In genomic region chr7:150447966-150448788, GRCh38 we compare ENCODE assay signal across 11 cellular contexts. TPM values are rescaled to one million over a fixed set of nuclear protein-coding genes. Genes with fewer than 3 reads are reported as not detected.
A peak's percentile ranks its signal among the peaks of the same experiment; 100 is the strongest.
DNase-seq lines count a peak whose midpoint lies in the region; ATAC-seq and TF ChIP-seq lines count a peak whose summit lies in the region.
"Had no signal": no experiment of that assay in that cellular context is flagged by ENCODE, and none has a peak within 500 bp of the region (broad histone marks: within the 10 kb centered on the region; RNA-seq: fewer than 3 reads in every experiment).

No MANE protein-coding gene starts in this region.

- no peaks in the 10 kb centered on the region for H3K9me3 ChIP-seq in HCT116 (ENCODE audit: control insufficient read depth in 1 of 2, insufficient read depth in 1 of 2, low read depth in 1 of 2, low read length in 2 of 2)
- H3K9me3 ChIP-seq: heart left ventricle, MG63 had no signal

- no peak for TF ChIP-seq RAD21 in HCT116 (IDR thresholded peaks at IDR 0.05; ENCODE audit: low read depth)

- peaks cover 47% of the 10 kb centered on the region for H3K4me1 Mint-ChIP-seq in T-helper 1 cell treated with Interleukin-12 subunit alpha and Interleukin-12 subunit beta and Interleukin-4 antibody, amounts not matched to agents 30 μg/mL and 1 μg/mL, for 36 hours (ENCODE audit: low read depth)
- H3K4me1 Mint-ChIP-seq in WTC11 (peaks cover 13% of the 10 kb centered on the region), mesothelial cell of epicardium (no peaks in the 10 kb centered on the region)
- H3K4me1 Mint-ChIP-seq in natural killer cell treated with Interleukin-12 subunit alpha and Interleukin-12 subunit beta and Interleukin-15 and Interleukin-18, amount 100 ng/mL, for 72 hours (ENCODE audit: low read depth in 2 of 2): peaks cover 50 to 53% of the 10 kb centered on the region in 2 donors

- peak overlapping the region; percentile 29 for H2AFZ ChIP-seq in HCT116 (ENCODE audit: low read depth, low read length, poor library complexity, severe bottlenecking)

- BruUV-seq in HCT116 (replicated peaks; lab: Mats Ljungman, UMichigan): no TSS peak

- H3K79me2 ChIP-seq in HCT116 (ENCODE audit: insufficient read depth, low read length): no peaks in the 10 kb centered on the region

- POLR2A ChIA-PET in HCT116 (lab: Charles Lee) (no interaction called here), WTC11 (lab: Charles Lee) (no interaction called here)

- H3K4me3 Mint-ChIP-seq in T-helper 1 cell treated with Interleukin-12 subunit alpha and Interleukin-12 subunit beta and Interleukin-4 antibody, amounts not matched to agents 30 μg/mL and 1 μg/mL, for 36 hours: peak overlapping the region; percentile 99
- H3K4me3 Mint-ChIP-seq in WTC11: no peak overlapping the region
- peak overlapping the region; percentile 98 for H3K4me3 Mint-ChIP-seq in natural killer cell treated with Interleukin-12 subunit alpha and Interleukin-12 subunit beta and Interleukin-15 and Interleukin-18, amount 100 ng/mL, for 72 hours
- no peak overlapping the region for H3K4me3 Mint-ChIP-seq in mesothelial cell of epicardium

- no peak overlapping the region for H3K9ac ChIP-seq in HCT116 (ENCODE audit: low read length)

- CTCF ChIA-PET in HCT116 (lab: Charles Lee): interaction anchor here (0.7 to 1.0 kb wide), 3 partner anchors 14 to 428 kb away, joined by 3 to 8 read pairs (median 7); no protein-coding TSS in a partner anchor
- CTCF ChIA-PET in WTC11 (lab: Charles Lee): interaction anchor here (0.7 to 2.2 kb wide), 19 partner anchors 10 to 399 kb away, joined by 3 to 15 read pairs (median 4); partner anchors contain the start of genes GIMAP2, GIMAP4, GIMAP5 and GIMAP7

- no peaks in the 10 kb centered on the region for H3K9me3 Mint-ChIP-seq in T-helper 1 cell treated with Interleukin-12 subunit alpha and Interleukin-12 subunit beta and Interleukin-4 antibody, amounts not matched to agents 30 μg/mL and 1 μg/mL, for 36 hours
- H3K9me3 Mint-ChIP-seq in WTC11 (no peaks in the 10 kb centered on the region), mesothelial cell of epicardium (no peaks in the 10 kb centered on the region)
- no peaks in the 10 kb centered on the region for H3K9me3 Mint-ChIP-seq in natural killer cell treated with Interleukin-12 subunit alpha and Interleukin-12 subunit beta and Interleukin-15 and Interleukin-18, amount 100 ng/mL, for 72 hours

- no peaks in the 10 kb centered on the region for H4K20me1 ChIP-seq in HCT116 (ENCODE audit: insufficient read depth)

- peak; percentile 62 for ATAC-seq in HCT116
- ATAC-seq in WTC11: peak; percentile 29
- ATAC-seq in natural killer cell treated with Interleukin-12 subunit alpha and Interleukin-12 subunit beta and Interleukin-15 and Interleukin-18, amount 100 ng/mL, for 72 hours: peak in 1 of 2 donors; percentile 1
- ATAC-seq in GM19397 (IDR thresholded peaks at IDR 0.05; ENCODE audit: unreplicated experiment): no peak

- RAD21 ChIA-PET in HCT116 (lab: Charles Lee; ENCODE audit: low non-redundant PET in 1 of 2, low total read pairs in 2 of 2, uncharacterized antibody in 2 of 2, unreplicated experiment in 2 of 2): no interaction called here

- no peaks in the 10 kb centered on the region for H3K9me2 ChIP-seq in HCT116 (ENCODE audit: insufficient read depth)

- no peaks in the 10 kb centered on the region for H3K4me1 ChIP-seq in HCT116 (ENCODE audit: control insufficient read depth in 1 of 2, insufficient read depth in 2 of 2, low read length in 2 of 2)

- H3K27me3 Mint-ChIP-seq in T-helper 1 cell treated with Interleukin-12 subunit alpha and Interleukin-12 subunit beta and Interleukin-4 antibody, amounts not matched to agents 30 μg/mL and 1 μg/mL, for 36 hours (ENCODE audit: low read depth): no peaks in the 10 kb centered on the region
- H3K27me3 Mint-ChIP-seq in WTC11 (ENCODE audit: low read depth): peaks cover 43% of the 10 kb centered on the region
- no peaks in the 10 kb centered on the region for H3K27me3 Mint-ChIP-seq in natural killer cell treated with Interleukin-12 subunit alpha and Interleukin-12 subunit beta and Interleukin-15 and Interleukin-18, amount 100 ng/mL, for 72 hours
- peaks cover 37% of the 10 kb centered on the region for H3K27me3 Mint-ChIP-seq in mesothelial cell of epicardium (ENCODE audit: low read depth)

- H3K27me3 ChIP-seq in HCT116 (ENCODE audit: insufficient read depth, low read length): no peaks in the 10 kb centered on the region
- H3K27me3 ChIP-seq: heart left ventricle, MG63 had no signal

- intact Hi-C loops in HCT116 (cut with micrococcal nuclease): loop anchor here (2.0 to 5.0 kb wide), 2 partner anchors 309 to 854 kb away; no protein-coding TSS in a partner anchor

- no peak overlapping the region for H3K27ac ChIP-seq in HCT116 (ENCODE audit: low read depth, low read length)

- no peak overlapping the region for H3K4me2 ChIP-seq in HCT116 (ENCODE audit: low read length)

- peak overlapping the region; percentile 88 for H3K27ac Mint-ChIP-seq in T-helper 1 cell treated with Interleukin-12 subunit alpha and Interleukin-12 subunit beta and Interleukin-4 antibody, amounts not matched to agents 30 μg/mL and 1 μg/mL, for 36 hours
- H3K27ac Mint-ChIP-seq in WTC11: no peak overlapping the region
- H3K27ac Mint-ChIP-seq in natural killer cell treated with Interleukin-12 subunit alpha and Interleukin-12 subunit beta and Interleukin-15 and Interleukin-18, amount 100 ng/mL, for 72 hours: peak overlapping the region; percentile 91 to 96
- no peak overlapping the region for H3K27ac Mint-ChIP-seq in mesothelial cell of epicardium

- TF ChIP-seq CTCF in HCT116 (IDR thresholded peaks at IDR 0.05 in 2 of 3, conservative IDR thresholded peaks at IDR 0.05 in 1 of 3; ENCODE audit: borderline replicate concordance in 1 of 3, insufficient read depth in 1 of 3, low read depth in 2 of 3, low read length in 2 of 3) (no peak), WTC11 (IDR thresholded peaks at IDR 0.05) (no peak), mesothelial cell of epicardium (IDR thresholded peaks at IDR 0.05; ENCODE audit: unreplicated experiment) (no peak)

- no peak for TF ChIP-seq POLR2A in HCT116 (IDR thresholded peaks at IDR 0.05; ENCODE audit: borderline replicate concordance, extremely low read depth, insufficient read depth, insufficient read length)

- H3K36me3 ChIP-seq in HCT116 (ENCODE audit: control insufficient read depth in 1 of 2, insufficient read depth in 2 of 2, low read length in 2 of 2): no peaks in the 10 kb centered on the region
- H3K36me3 ChIP-seq: heart left ventricle, MG63 had no signal

- H3K4me3 ChIP-seq in HCT116 (replicated peaks in 1 of 2; ENCODE audit: low read depth in 1 of 2, low read length in 2 of 2): no peak overlapping the region
- H3K4me3 ChIP-seq: MG63 had no signal

- H3K36me3 Mint-ChIP-seq in T-helper 1 cell treated with Interleukin-12 subunit alpha and Interleukin-12 subunit beta and Interleukin-4 antibody, amounts not matched to agents 30 μg/mL and 1 μg/mL, for 36 hours (ENCODE audit: low read depth): peaks cover 23% of the 10 kb centered on the region
- H3K36me3 Mint-ChIP-seq in WTC11 (no peaks in the 10 kb centered on the region), mesothelial cell of epicardium (no peaks in the 10 kb centered on the region)
- no peaks in the 10 kb centered on the region for H3K36me3 Mint-ChIP-seq in natural killer cell treated with Interleukin-12 subunit alpha and Interleukin-12 subunit beta and Interleukin-15 and Interleukin-18, amount 100 ng/mL, for 72 hours

- DNase-seq in T-helper 1 cell (no peak), HCT116 (ENCODE audit: low read depth, low spot score) (no peak), WTC11 (ENCODE audit: low spot score) (peak; percentile 26), mesothelial cell of epicardium (ENCODE audit: low spot score in 2 of 2, unreplicated experiment in 2 of 2) (no peak), NCI-H1105 (lab: John Stamatoyannopoulos, UW) (no peak)
- DNase-seq in natural killer cell treated with Interleukin-12 subunit alpha and Interleukin-12 subunit beta and Interleukin-15 and Interleukin-18, amount 100 ng/mL, for 72 hours (ENCODE audit: low spot score): no peak

TF ChIP-seq in HCT116, 20 proteins besides CTCF, POLR2A, EP300 and RAD21 (continues in another document):
- TF ChIP-seq FOSL1 (IDR thresholded peaks at IDR 0.05; ENCODE audit: low read depth): no peak
- no peak for TF ChIP-seq ATF3 (IDR thresholded peaks at IDR 0.05)
- no peak for TF ChIP-seq EZH2 (IDR thresholded peaks at IDR 0.05)

TF ChIP-seq in WTC11, 78 proteins besides CTCF, POLR2A, EP300 and RAD21 (continues in another document):
- no peak for TF ChIP-seq ATF2 (CRISPR knock-in tag; IDR thresholded peaks at IDR 0.05; ENCODE audit: borderline replicate concordance, low read depth)
- no peak for TF ChIP-seq ZNF512 (CRISPR knock-in tag; IDR thresholded peaks at IDR 0.05; ENCODE audit: borderline replicate concordance)
- TF ChIP-seq ATF1 (CRISPR knock-in tag; IDR thresholded peaks at IDR 0.05): no peak
- TF ChIP-seq TEAD4 (CRISPR knock-in tag; IDR thresholded peaks at IDR 0.05): no peak

RNA-seq across cellular contexts. Expression of gene GIMAP8, which starts 2.3 kb away (rescaled TPM):
- total RNA-seq in HCT116 (2021; ENCODE audit: unreplicated experiment) (0.15 TPM), WTC11 (2021) (0.09 to 0.18 TPM (median 0.09 TPM) in 3 replicates), mesothelial cell of epicardium (not detected in 3 replicates)
- not detected in 2 replicates for polyA plus RNA-seq in HCT116 (2012)
- total RNA-seq in natural killer cell treated with Interleukin-12 subunit alpha and Interleukin-12 subunit beta and Interleukin-15 and Interleukin-18, amount 100 ng/mL, for 72 hours: 10 to 100 TPM; 10.2 to 13.7 TPM
- total RNA-seq: A673 had no signal

Comparison
In these comparisons a context has a peak if more than half of its experiments do, and no peak if none do; other contexts are left out.
1. H3K27ac Mint-ChIP-seq: peak in T-helper 1 cell treated with Interleukin-12 subunit alpha and Interleukin-12 subunit beta and Interleukin-4 antibody, amounts not matched to agents 30 μg/mL and 1 μg/mL, for 36 hours (single experiment) and natural killer cell treated with Interleukin-12 subunit alpha and Interleukin-12 subunit beta and Interleukin-15 and Interleukin-18, amount 100 ng/mL, for 72 hours (2 of 2); none in WTC11 (single experiment) and mesothelial cell of epicardium (single experiment).
2. H3K4me3 Mint-ChIP-seq: peak in T-helper 1 cell treated with Interleukin-12 subunit alpha and Interleukin-12 subunit beta and Interleukin-4 antibody, amounts not matched to agents 30 μg/mL and 1 μg/mL, for 36 hours (single experiment) and natural killer cell treated with Interleukin-12 subunit alpha and Interleukin-12 subunit beta and Interleukin-15 and Interleukin-18, amount 100 ng/mL, for 72 hours (single experiment); none in WTC11 (single experiment) and mesothelial cell of epicardium (single experiment).